Comparison of ENCODE assay signal across 21 cellular contexts in genomic region chr2:41116106-41116797, GRCh38.
"Had no signal": no experiment of that assay in that cellular context is flagged by ENCODE, and none has a peak within 500 bp of the region (broad histone marks: within the 10 kb centered on the region; RNA-seq: fewer than 3 reads in every experiment).

No MANE protein-coding gene starts in this region.

- H3K4me3 Mint-ChIP-seq: activated CD4-positive, alpha-beta T cell treated with anti-CD3 and anti-CD28 coated beads, Interleukin-2, amount 10 ng/mL, durations not matched to agents 24 days and 14 days; activated CD8-positive, alpha-beta T cell treated with anti-CD3 and anti-CD28 coated beads for 36 hours; activated naive CD8-positive, alpha-beta T cell treated with anti-CD3 and anti-CD28 coated beads, Interleukin-2, amount 10 ng/mL, durations not matched to agents 7 days and 5 days; activated T-helper 17 cell treated with anti-CD3 and anti-CD28 coated beads, Interleukin-2, amount 50 U/mL, for 72 hours; natural killer cell had no signal

- H3K27ac Mint-ChIP-seq: activated CD4-positive, alpha-beta T cell treated with anti-CD3 and anti-CD28 coated beads, Interleukin-2, amount 10 ng/mL, durations not matched to agents 24 days and 14 days; activated CD8-positive, alpha-beta T cell treated with anti-CD3 and anti-CD28 coated beads for 36 hours; activated naive CD8-positive, alpha-beta T cell treated with anti-CD3 and anti-CD28 coated beads, Interleukin-2, amount 10 ng/mL, durations not matched to agents 7 days and 5 days; activated T-helper 17 cell treated with anti-CD3 and anti-CD28 coated beads, Interleukin-2, amount 50 U/mL, for 72 hours; natural killer cell had no signal

- H3K27me3 Mint-ChIP-seq: activated CD4-positive, alpha-beta T cell treated with anti-CD3 and anti-CD28 coated beads, Interleukin-2, amount 10 ng/mL, durations not matched to agents 24 days and 14 days; activated CD8-positive, alpha-beta T cell treated with anti-CD3 and anti-CD28 coated beads for 36 hours; activated naive CD8-positive, alpha-beta T cell treated with anti-CD3 and anti-CD28 coated beads, Interleukin-2, amount 10 ng/mL, durations not matched to agents 7 days and 5 days; activated T-helper 17 cell treated with anti-CD3 and anti-CD28 coated beads, Interleukin-2, amount 50 U/mL, for 72 hours had no signal

- H3K9me3 ChIP-seq: esophagus muscularis mucosa, lower lobe of right lung, neutrophil, tibial artery, vagina had no signal

- H3K36me3 Mint-ChIP-seq: activated naive CD8-positive, alpha-beta T cell treated with anti-CD3 and anti-CD28 coated beads, Interleukin-2, amount 10 ng/mL, durations not matched to agents 7 days and 5 days; natural killer cell had no signal

- H3K4me1 Mint-ChIP-seq: activated CD4-positive, alpha-beta T cell treated with anti-CD3 and anti-CD28 coated beads, Interleukin-2, amount 10 ng/mL, durations not matched to agents 24 days and 14 days; activated naive CD8-positive, alpha-beta T cell treated with anti-CD3 and anti-CD28 coated beads, Interleukin-2, amount 10 ng/mL, durations not matched to agents 7 days and 5 days; activated T-helper 17 cell treated with anti-CD3 and anti-CD28 coated beads, Interleukin-2, amount 50 U/mL, for 72 hours; natural killer cell had no signal

- DNase-seq: activated CD4-positive, alpha-beta T cell treated with anti-CD3 and anti-CD28 coated beads, Interleukin-2, amount 10 ng/mL, durations not matched to agents 24 days and 14 days; activated CD8-positive, alpha-beta T cell treated with anti-CD3 and anti-CD28 coated beads for 36 hours; activated naive CD4-positive, alpha-beta T cell treated with Interleukin-2 at 50 U/mL for 16 hours; activated naive CD8-positive, alpha-beta T cell treated with anti-CD3 and anti-CD28 coated beads, Interleukin-2, amount 10 ng/mL, durations not matched to agents 7 days and 5 days; activated T-cell treated with anti-CD3 and anti-CD28 coated beads, Interleukin-2, amount 50 U/mL, for 1 hour; dermis blood vessel endothelial cell; effector memory CD4-positive, alpha-beta T cell; islet precursor cell; lower lobe of right lung; natural killer cell; stimulated activated CD4-positive, alpha-beta T cell treated with anti-CD3 and anti-CD28 coated beads, Interleukin-12 subunit alpha, Interleukin-12 subunit beta, amount 100 ng/mL, for 4 hours; stimulated activated CD4-positive, alpha-beta T cell treated with anti-CD3 and anti-CD28 coated beads, Interleukin-1b, Interleukin-23, amount 100 ng/mL, for 48 hours; stimulated activated CD8-positive, alpha-beta memory T cell treated with anti-CD3 and anti-CD28 coated beads, Interleukin-4, amount 100 ng/mL, for 48 hours; stimulated activated naive CD4-positive, alpha-beta T cell; T-helper 1 cell; T1000; tibial artery had no signal

- ATAC-seq: activated CD8-positive, alpha-beta T cell treated with anti-CD3 and anti-CD28 coated beads for 36 hours; activated T-helper 17 cell treated with anti-CD3 and anti-CD28 coated beads, Interleukin-2, amount 50 U/mL, for 72 hours; lower lobe of right lung; natural killer cell had no signal
